Comparison of ENCODE assay signal across 8 cellular contexts in genomic region chr13:27619711-27620376, GRCh38. TPM values are rescaled to one million over a fixed set of nuclear protein-coding genes. Genes with fewer than 3 reads are reported as not detected.
A peak's percentile ranks its signal among the peaks of the same experiment; 100 is the strongest.
DNase-seq lines count a peak whose midpoint lies in the region; ATAC-seq, FAIRE-seq and TF ChIP-seq lines count a peak whose summit lies in the region.

No MANE protein-coding gene starts in this region.

- H3K9me3 Mint-ChIP-seq in GM23338 (peaks cover 4% of the 10 kb centered on the region; the same call in 2 of the 3 replicates), nephron (peaks cover 2% of the 10 kb centered on the region)
- H3K9me3 Mint-ChIP-seq in activated CD8-positive, alpha-beta T cell treated with anti-CD3 and anti-CD28 coated beads for 36 hours = peaks cover 2% of the 10 kb centered on the region

- peaks cover 35% of the 10 kb centered on the region for H3K4me1 ChIP-seq in GM23338 (ENCODE audit: insufficient read depth)
- peaks cover 0 to 4% of the 10 kb centered on the region in 2 donors for H3K4me1 ChIP-seq in esophagus (ENCODE audit: control insufficient read depth in 2 of 2, insufficient read depth in 2 of 2, low read length in 1 of 2)
- peaks cover 0 to 45% (median 17%) of the 10 kb centered on the region in 4 donors for H3K4me1 ChIP-seq in tibial nerve

- H3K4me3 ChIP-seq in GM23338 (peak overlapping the region; percentile 99), LNCaP clone FGC (ENCODE audit: low read depth, low read length) (peak overlapping the region; percentile 85), esophagus (ENCODE audit: low read depth in 1 of 2, low read length in 2 of 2) (peak overlapping the region; percentile 80 to 85), tibial nerve (peak overlapping the region; percentile 69 to 92 (median 92))

- POLR2A ChIA-PET in activated CD8-positive, alpha-beta T cell treated with anti-CD3 and anti-CD28 coated beads for 36 hours (lab: Charles Lee) = interaction anchor here (0.5 to 2.1 kb wide), 9 partner anchors 10 to 194 kb away, joined by 3 to 9 read pairs (median 5); no protein-coding TSS in a partner anchor

- TF ChIP-seq EP300 in tibial nerve (IDR thresholded peaks at IDR 0.05) = no peak

- H3K27me3 ChIP-seq in GM23338 (ENCODE audit: insufficient read depth) (no peaks in the 10 kb centered on the region), esophagus (ENCODE audit: control insufficient read depth in 1 of 2, insufficient read depth in 2 of 2, low read length in 2 of 2) (no peaks in the 10 kb centered on the region), tibial nerve (no peaks in the 10 kb centered on the region)

- CTCF ChIA-PET in activated CD8-positive, alpha-beta T cell treated with anti-CD3 and anti-CD28 coated beads for 36 hours (lab: Charles Lee) = interaction anchor here (0.9 to 1.4 kb wide), 7 partner anchors 19 to 258 kb away, joined by 3 to 8 read pairs (median 3); no protein-coding TSS in a partner anchor

- H3K27ac ChIP-seq in GM23338 (ENCODE audit: low read depth) = no peak overlapping the region; the same call in 1 of the 2 replicates
- H3K27ac ChIP-seq in esophagus (ENCODE audit: low read depth in 2 of 2, low read length in 1 of 2) = peak overlapping the region; percentile 99
- H3K27ac ChIP-seq in tibial nerve = peak overlapping the region; percentile 91 to 96 (median 94)

- H3K36me3 ChIP-seq in GM23338 (ENCODE audit: insufficient read depth) (peaks cover 14% of the 10 kb centered on the region; the same call in 1 of the 2 replicates), esophagus (ENCODE audit: control insufficient read depth in 2 of 2, insufficient read depth in 2 of 2, low read length in 1 of 2) (peaks cover 0 to 2% of the 10 kb centered on the region in 2 donors), tibial nerve (peaks cover 0 to 16% (median 0%) of the 10 kb centered on the region in 3 donors)

- H3K9me2 ChIP-seq in GM23338 (ENCODE audit: insufficient read depth) = no peaks in the 10 kb centered on the region

- H3K27me3 Mint-ChIP-seq in GM23338 (ENCODE audit: insufficient read depth, low read depth, poor library complexity) (peaks cover 5% of the 10 kb centered on the region), nephron (ENCODE audit: low read depth) (no peaks in the 10 kb centered on the region)
- H3K27me3 Mint-ChIP-seq in activated CD8-positive, alpha-beta T cell treated with anti-CD3 and anti-CD28 coated beads for 36 hours = no peaks in the 10 kb centered on the region

- TF ChIP-seq CTCF in GM23338 (conservative IDR thresholded peaks at IDR 0.05; ENCODE audit: low read depth in 2 of 2) = no peak
- no peak for TF ChIP-seq CTCF in LNCaP clone FGC (IDR thresholded peaks at IDR 0.05; ENCODE audit: control insufficient read depth, extremely low read depth, insufficient read depth)
- TF ChIP-seq CTCF in activated CD8-positive, alpha-beta T cell treated with anti-CD3 and anti-CD28 coated beads for 36 hours (IDR thresholded peaks at IDR 0.05) = peak; percentile 42
- TF ChIP-seq CTCF in nephron (IDR thresholded peaks at IDR 0.05; ENCODE audit: unreplicated experiment in 3 of 3) = peak in 2 of 3 experiments; percentile 26 to 34
- peak in 4 of 5 experiments; percentile 13 to 64 (median 38) for TF ChIP-seq CTCF in tibial nerve (IDR thresholded peaks at IDR 0.05)

- no peak; the same call in 2 of the 3 replicates for ATAC-seq in GM23338
- peak; percentile 16 for ATAC-seq in activated CD8-positive, alpha-beta T cell treated with anti-CD3 and anti-CD28 coated beads for 36 hours

- H3K27ac Mint-ChIP-seq in GM23338 (peak overlapping the region; percentile 76; the same call in 1 of the 2 replicates), nephron (peak overlapping the region; percentile 86 to 91 (median 86))
- peak overlapping the region; percentile 84 for H3K27ac Mint-ChIP-seq in activated CD8-positive, alpha-beta T cell treated with anti-CD3 and anti-CD28 coated beads for 36 hours

- no peaks in the 10 kb centered on the region for H3K9me3 ChIP-seq in esophagus (ENCODE audit: control insufficient read depth in 2 of 2, insufficient read depth in 1 of 2, low read depth in 1 of 2, low read length in 1 of 2)
- H3K9me3 ChIP-seq in tibial nerve = no peaks in the 10 kb centered on the region

- FAIRE-seq in GM12891 (lab: Jason Lieb, UNC) = peak; percentile 55

- TF ChIP-seq POLR2A in GM12891 (IDR thresholded peaks at IDR 0.05; ENCODE audit: low read depth, low read length) (no peak), tibial nerve (IDR thresholded peaks at IDR 0.05) (no peak)

- no peaks in the 10 kb centered on the region for H3F3A ChIP-seq in GM23338 (replicated peaks; ENCODE audit: low read depth)

- H3K36me3 Mint-ChIP-seq in GM23338 (ENCODE audit: low read depth) (peaks cover 28% of the 10 kb centered on the region), nephron (ENCODE audit: low read depth) (peaks cover 23% of the 10 kb centered on the region)
- H3K36me3 Mint-ChIP-seq in activated CD8-positive, alpha-beta T cell treated with anti-CD3 and anti-CD28 coated beads for 36 hours (ENCODE audit: low read depth) = peaks cover 22% of the 10 kb centered on the region

- peaks cover 46% of the 10 kb centered on the region for H3K4me1 Mint-ChIP-seq in GM23338
- peaks cover 42% of the 10 kb centered on the region for H3K4me1 Mint-ChIP-seq in activated CD8-positive, alpha-beta T cell treated with anti-CD3 and anti-CD28 coated beads for 36 hours (ENCODE audit: low read depth)
- H3K4me1 Mint-ChIP-seq in nephron = peaks cover 44% of the 10 kb centered on the region

- intact Hi-C loops in activated CD8-positive, alpha-beta T cell treated with anti-CD3 and anti-CD28 coated beads for 36 hours (cut with micrococcal nuclease) = loop anchor here (10.0 kb wide), 2 partner anchors 165 to 195 kb away; partner anchors contain the start of genes GTF3A and MTIF3

- H3K4me3 Mint-ChIP-seq in GM23338 (peak overlapping the region; percentile 96), nephron (peak overlapping the region; percentile 94 to 99 (median 99))
- H3K4me3 Mint-ChIP-seq in activated CD8-positive, alpha-beta T cell treated with anti-CD3 and anti-CD28 coated beads for 36 hours = peak overlapping the region; percentile 86

- H3K4me2 ChIP-seq in GM23338 = peak overlapping the region; percentile 80

- peaks cover 47% of the 10 kb centered on the region for H4K20me1 ChIP-seq in GM23338 (replicated peaks; ENCODE audit: insufficient read depth)

- 0% methylated on average over 35 to 47 of the region's 47 CpGs for WGBS in esophagus, 2 donors
- 0 to 1% methylated on average over 17 of the region's 47 CpGs for WGBS in tibial nerve, 2 donors

- peak; percentile 37 for DNase-seq in GM12891 (ENCODE audit: insufficient read length, low spot score)
- peak; percentile 43 for DNase-seq in GM23338 (ENCODE audit: low spot score)
- no peak for DNase-seq in LNCaP clone FGC (ENCODE audit: low read depth)
- DNase-seq in activated CD8-positive, alpha-beta T cell treated with anti-CD3 and anti-CD28 coated beads for 36 hours = peak; percentile 52
- DNase-seq in tibial nerve (ENCODE audit: low spot score in 2 of 2) = peak in 1 of 2 donors; percentile 15
- no peak for DNase-seq in central memory CD4-positive, alpha-beta T cell

- peaks cover 82% of the 10 kb centered on the region for H3K79me2 ChIP-seq in GM23338 (replicated peaks; ENCODE audit: insufficient read depth)

- peak overlapping the region; percentile 74 for H2AFZ ChIP-seq in GM23338

TF ChIP-seq in GM12891, 5 proteins besides CTCF, POLR2A, EP300 and RAD21:
- no peak for TF ChIP-seq POU2F2 (IDR thresholded peaks at IDR 0.05; ENCODE audit: low read depth, low read length)
- TF ChIP-seq PAX5 (IDR thresholded peaks at IDR 0.05; ENCODE audit: insufficient read depth, low read length, severe bottlenecking) = no peak
- no peak for TF ChIP-seq SPI1 (IDR thresholded peaks at IDR 0.05; ENCODE audit: low read depth, low read length)
- TF ChIP-seq POLR2AphosphoS5 (IDR thresholded peaks at IDR 0.05; ENCODE audit: low read depth, low read length) = no peak

TF ChIP-seq in GM23338, 12 proteins besides CTCF, POLR2A, EP300 and RAD21:
- no peak for TF ChIP-seq ETS1 (IDR thresholded peaks at IDR 0.05)
- TF ChIP-seq POLR2AphosphoS5 (IDR thresholded peaks at IDR 0.05; ENCODE audit: low read depth) = no peak
- TF ChIP-seq STAT1 (IDR thresholded peaks at IDR 0.05; ENCODE audit: unreplicated experiment) = no peak

RNA-seq across cellular contexts. Expression of gene LNX2, which starts 0.5 kb away (rescaled TPM):
- 1.3 TPM for polyA plus RNA-seq in GM12891 (2012; ENCODE audit: low read depth, missing spikeins)
- total RNA-seq in GM23338 (2014; rRNA removed; shearing (Covaris generic)) = 17.3 and 18.0 TPM in 2 replicates
- 3.4 and 3.7 TPM in 2 replicates for polyA plus RNA-seq in GM23338 (2016; fragmentation: Nextera tagmentation; extraction: Ambion mirVana)
- 1 to 10 TPM; 4.5 to 4.6 TPM for total RNA-seq in activated CD8-positive, alpha-beta T cell treated with anti-CD3 and anti-CD28 coated beads for 36 hours
- 1 to 10 TPM; 5.5 to 6.1 TPM for polyA plus RNA-seq in esophagus
- 1 to 10 TPM; 4.6 to 7.3 (median 6.7) TPM for total RNA-seq in tibial nerve

RNA-seq across cellular contexts. Expression of gene POLR1D, which starts 1.8 kb away (rescaled TPM):
- 176 TPM for polyA plus RNA-seq in GM12891 (2012; ENCODE audit: low read depth, missing spikeins)
- total RNA-seq in GM23338 (2014; rRNA removed; shearing (Covaris generic)) = 177 and 226 TPM in 2 replicates
- 193 and 197 TPM in 2 replicates for polyA plus RNA-seq in GM23338 (2016; fragmentation: Nextera tagmentation; extraction: Ambion mirVana)
- 100 to 1,000 TPM; 191 to 198 TPM for total RNA-seq in activated CD8-positive, alpha-beta T cell treated with anti-CD3 and anti-CD28 coated beads for 36 hours
- polyA plus RNA-seq in esophagus = 100 to 1,000 TPM; 126 to 133 TPM
- 10 to 100 TPM; 63.8 to 81.5 (median 73.3) TPM for total RNA-seq in tibial nerve

Comparison
In these comparisons a context has a peak if more than half of its experiments do, and no peak if none do; other contexts are left out.
1. DNase-seq: peak in GM12891 (single experiment), GM23338 (single experiment) and activated CD8-positive, alpha-beta T cell treated with anti-CD3 and anti-CD28 coated beads for 36 hours (single experiment); none in LNCaP clone FGC (single experiment) and central memory CD4-positive, alpha-beta T cell (single experiment).
2. CTCF ChIP-seq: peak in activated CD8-positive, alpha-beta T cell treated with anti-CD3 and anti-CD28 coated beads for 36 hours (single experiment), nephron (2 of 3) and tibial nerve (4 of 5); none in GM23338 (0 of 2) and LNCaP clone FGC (single experiment).
3. Peak in every context shown above with its lines, with median percentiles within 50 percentile points of each other: H3K4me3 ChIP-seq, H3K27ac Mint-ChIP-seq and H3K4me3 Mint-ChIP-seq.